24 cellular contexts compared by ENCODE assay signal in the genomic region with DNA sequence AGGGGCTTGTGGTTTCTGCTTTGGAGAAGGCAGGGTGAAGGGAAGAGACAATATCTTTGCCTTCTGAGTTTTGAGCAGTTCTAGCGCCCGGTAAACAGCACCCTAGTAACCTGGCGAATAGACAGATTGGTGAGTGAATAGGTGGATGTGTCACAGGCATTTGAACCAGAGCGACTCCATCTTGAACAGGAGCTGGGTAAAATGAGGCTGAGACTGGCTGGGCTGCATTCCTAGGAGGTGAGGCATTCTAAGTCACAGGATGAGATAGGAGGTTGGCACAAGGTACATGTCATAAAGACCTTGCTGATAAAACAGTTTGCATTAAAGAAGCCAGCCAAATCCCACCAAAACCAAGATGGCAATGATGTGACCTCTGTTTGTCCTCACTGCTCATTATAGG.
DNase-seq lines count a peak whose midpoint lies in the region; ATAC-seq and TF ChIP-seq lines count a peak whose summit lies in the region.
"Had no signal": no experiment of that assay in that cellular context is flagged by ENCODE, and none has a peak within 500 bp of the region (broad histone marks: within the 10 kb centered on the region; RNA-seq: fewer than 3 reads in every experiment).

No MANE protein-coding gene starts in this region.

- intact Hi-C loops in PC-3 (cut with micrococcal nuclease): no loop called here
- intact Hi-C loops in stomach (cut with DNase I; ENCODE audit: low total_unique reads): no loop called here
- intact Hi-C loops in activated T-helper 2 cell treated with anti-CD3 and anti-CD28 coated beads, Interferon-gamma antibody, Interleukin-2, Interleukin-4, amounts not matched to agents 10 μg/mL and 5 μg/mL and 100 μg/mL, durations not matched to agents 14 hours and 24 hours and 36 hours (cut with micrococcal nuclease): no loop called here

- DNase-seq in LoVo (ENCODE audit: low spot score) (peak; percentile 7), PC-3 (peak; percentile 66), kidney tubule cell (ENCODE audit: low spot score) (peak; percentile 20), stomach (peak; percentile 63), HCEC 1CT (no peak)
- DNase-seq in activated T-helper 2 cell treated with anti-CD3 and anti-CD28 coated beads, Interferon-gamma antibody, Interleukin-2, Interleukin-4, amounts not matched to agents 10 μg/mL and 5 μg/mL and 100 μg/mL, durations not matched to agents 14 hours and 24 hours and 36 hours (ENCODE audit: low spot score): no peak
- DNase-seq in activated naive CD4-positive, alpha-beta T cell treated with anti-CD3 and anti-CD28 coated beads, Interleukin-2, amount 10 ng/mL, durations not matched to agents 7 days and 5 days: no peak
- DNase-seq in activated T-cell treated with anti-CD3 and anti-CD28 coated beads, Interleukin-2, amount 50 U/mL, for 24 hours: no peak
- DNase-seq: 8988T; ACHN; BE2C; CD4-positive, alpha-beta memory T cell; CD4-positive, CD25-positive, alpha-beta regulatory T cell; CD8-positive, alpha-beta memory T cell; COR-L47; DMS 273 treated with DMSO at 0.1 percent for 48 hours; DMS153; DMS53; DMS79; DND-41; EL; GDM1 had no signal

- H3F3A ChIP-seq in PC-3 (ENCODE audit: low read length, unreplicated experiment): no peaks in the 10 kb centered on the region

- TF ChIP-seq CTCF in PC-3 (conservative IDR thresholded peaks at IDR 0.05; ENCODE audit: low read depth, low read length): no peak
- TF ChIP-seq CTCF in stomach (IDR thresholded peaks at IDR 0.05): no peak

- CTCF ChIA-PET in PC-3 (lab: Charles Lee): no interaction called here
- CTCF ChIA-PET in activated naive CD4-positive, alpha-beta T cell treated with anti-CD3 and anti-CD28 coated beads, Interleukin-2, amount 10 ng/mL, durations not matched to agents 7 days and 5 days (lab: Charles Lee): no interaction called here

- H3K4me1 Mint-ChIP-seq in activated T-helper 2 cell treated with anti-CD3 and anti-CD28 coated beads, Interferon-gamma antibody, Interleukin-2, Interleukin-4, amounts not matched to agents 10 μg/mL and 5 μg/mL and 100 μg/mL, durations not matched to agents 14 hours and 24 hours and 36 hours (ENCODE audit: low read depth): no peaks in the 10 kb centered on the region
- H3K4me1 Mint-ChIP-seq in activated naive CD4-positive, alpha-beta T cell treated with anti-CD3 and anti-CD28 coated beads, Interleukin-2, amount 10 ng/mL, durations not matched to agents 7 days and 5 days: no peaks in the 10 kb centered on the region
- H3K4me1 Mint-ChIP-seq in activated T-cell treated with anti-CD3 and anti-CD28 coated beads, Interleukin-2, amount 50 U/mL, for 24 hours (ENCODE audit: low read depth): no peaks in the 10 kb centered on the region
- H3K4me1 Mint-ChIP-seq: CD14-positive monocyte; CD4-positive, alpha-beta memory T cell; CD4-positive, CD25-positive, alpha-beta regulatory T cell; CD8-positive, alpha-beta memory T cell had no signal

- TF ChIP-seq POLR2A in stomach (IDR thresholded peaks at IDR 0.05): no peak

- no peaks in the 10 kb centered on the region for H3K9me2 ChIP-seq in PC-3 (replicated peaks; ENCODE audit: low read length)

- no peak overlapping the region for H3K4me3 ChIP-seq in PC-3 (ENCODE audit: low read length)
- H3K4me3 ChIP-seq in stomach: no peak overlapping the region
- H3K4me3 ChIP-seq: BLaER1 had no signal

- POLR2A ChIA-PET in PC-3 (lab: Charles Lee; ENCODE audit: unreplicated experiment): no interaction called here

- H4K20me1 ChIP-seq in PC-3 (ENCODE audit: low read length): no peaks in the 10 kb centered on the region
- H4K20me1 ChIP-seq: BLaER1 had no signal

- no peaks in the 10 kb centered on the region for H3K9me3 ChIP-seq in PC-3 (ENCODE audit: low read length)
- peaks cover 0 to 4% (median 0%) of the 10 kb centered on the region in 4 donors for H3K9me3 ChIP-seq in stomach
- H3K9me3 ChIP-seq: BE2C had no signal

- peaks cover 10% of the 10 kb centered on the region for H3K9me3 Mint-ChIP-seq in activated T-helper 2 cell treated with anti-CD3 and anti-CD28 coated beads, Interferon-gamma antibody, Interleukin-2, Interleukin-4, amounts not matched to agents 10 μg/mL and 5 μg/mL and 100 μg/mL, durations not matched to agents 14 hours and 24 hours and 36 hours
- peaks cover 3% of the 10 kb centered on the region for H3K9me3 Mint-ChIP-seq in activated naive CD4-positive, alpha-beta T cell treated with anti-CD3 and anti-CD28 coated beads, Interleukin-2, amount 10 ng/mL, durations not matched to agents 7 days and 5 days
- peaks cover 1% of the 10 kb centered on the region for H3K9me3 Mint-ChIP-seq in activated T-cell treated with anti-CD3 and anti-CD28 coated beads, Interleukin-2, amount 50 U/mL, for 24 hours

- 87 to 94% (median 88%) methylated on average over 4 of the region's 4 CpGs for WGBS in stomach, 5 donors

- H3K36me3 ChIP-seq in PC-3 (ENCODE audit: low read depth, low read length) (no peaks in the 10 kb centered on the region), stomach (no peaks in the 10 kb centered on the region)
- H3K36me3 ChIP-seq: BE2C, BLaER1 had no signal

- H3K4me2 ChIP-seq in PC-3 (ENCODE audit: low read length): 0 out of 2 replicates have a peak overlapping the region, but pooled peaks have one; percentile 11
- H3K4me2 ChIP-seq: BLaER1 had no signal

- no TSS peak for BruUV-seq in PC-3 (replicated peaks; lab: Mats Ljungman, UMichigan)

- H3K9ac ChIP-seq in PC-3 (ENCODE audit: low read length): no peak overlapping the region
- H3K9ac ChIP-seq: BLaER1 had no signal

- peaks cover 15% of the 10 kb centered on the region for H3K4me1 ChIP-seq in PC-3 (ENCODE audit: insufficient read depth, low read length)
- H3K4me1 ChIP-seq in stomach: peaks cover 0 to 5% (median 2%) of the 10 kb centered on the region in 4 donors
- H3K4me1 ChIP-seq: BE2C had no signal

- no peak overlapping the region for H3K4me3 Mint-ChIP-seq in activated T-helper 2 cell treated with anti-CD3 and anti-CD28 coated beads, Interferon-gamma antibody, Interleukin-2, Interleukin-4, amounts not matched to agents 10 μg/mL and 5 μg/mL and 100 μg/mL, durations not matched to agents 14 hours and 24 hours and 36 hours (ENCODE audit: low read depth)
- H3K4me3 Mint-ChIP-seq in activated naive CD4-positive, alpha-beta T cell treated with anti-CD3 and anti-CD28 coated beads, Interleukin-2, amount 10 ng/mL, durations not matched to agents 7 days and 5 days: no peak overlapping the region
- H3K4me3 Mint-ChIP-seq in activated T-cell treated with anti-CD3 and anti-CD28 coated beads, Interleukin-2, amount 50 U/mL, for 24 hours: no peak overlapping the region
- H3K4me3 Mint-ChIP-seq: CD14-positive monocyte; CD4-positive, alpha-beta memory T cell; CD4-positive, CD25-positive, alpha-beta regulatory T cell; CD8-positive, alpha-beta memory T cell had no signal

- TF ChIP-seq EP300 in stomach (IDR thresholded peaks at IDR 0.05): no peak

- ATAC-seq in PC-3: no peak

- no peaks in the 10 kb centered on the region for H3K36me3 Mint-ChIP-seq in activated T-helper 2 cell treated with anti-CD3 and anti-CD28 coated beads, Interferon-gamma antibody, Interleukin-2, Interleukin-4, amounts not matched to agents 10 μg/mL and 5 μg/mL and 100 μg/mL, durations not matched to agents 14 hours and 24 hours and 36 hours (ENCODE audit: low read depth)
- no peaks in the 10 kb centered on the region for H3K36me3 Mint-ChIP-seq in activated naive CD4-positive, alpha-beta T cell treated with anti-CD3 and anti-CD28 coated beads, Interleukin-2, amount 10 ng/mL, durations not matched to agents 7 days and 5 days
- H3K36me3 Mint-ChIP-seq in activated T-cell treated with anti-CD3 and anti-CD28 coated beads, Interleukin-2, amount 50 U/mL, for 24 hours (ENCODE audit: low read depth): no peaks in the 10 kb centered on the region
- H3K36me3 Mint-ChIP-seq: CD14-positive monocyte; CD4-positive, alpha-beta memory T cell; CD4-positive, CD25-positive, alpha-beta regulatory T cell; CD8-positive, alpha-beta memory T cell had no signal

- no peak overlapping the region for H3K27ac ChIP-seq in PC-3 (ENCODE audit: low read length)
- H3K27ac ChIP-seq in stomach: peak overlapping the region in 1 of 5 donors; percentile 20
- H3K27ac ChIP-seq: BLaER1 had no signal

- H3K79me2 ChIP-seq in PC-3 (ENCODE audit: low read length): no peaks in the 10 kb centered on the region

- 0 out of 2 replicates have a peak, but pooled peaks cover 9% of the 10 kb centered on the region for H3K27me3 ChIP-seq in PC-3 (ENCODE audit: low read length)
- H3K27me3 ChIP-seq in stomach: no peaks in the 10 kb centered on the region
- H3K27me3 ChIP-seq: BE2C, BLaER1 had no signal

- no peak overlapping the region for H3K27ac Mint-ChIP-seq in activated T-helper 2 cell treated with anti-CD3 and anti-CD28 coated beads, Interferon-gamma antibody, Interleukin-2, Interleukin-4, amounts not matched to agents 10 μg/mL and 5 μg/mL and 100 μg/mL, durations not matched to agents 14 hours and 24 hours and 36 hours
- no peak overlapping the region for H3K27ac Mint-ChIP-seq in activated naive CD4-positive, alpha-beta T cell treated with anti-CD3 and anti-CD28 coated beads, Interleukin-2, amount 10 ng/mL, durations not matched to agents 7 days and 5 days
- no peak overlapping the region for H3K27ac Mint-ChIP-seq in activated T-cell treated with anti-CD3 and anti-CD28 coated beads, Interleukin-2, amount 50 U/mL, for 24 hours
- H3K27ac Mint-ChIP-seq: CD4-positive, alpha-beta memory T cell; CD4-positive, CD25-positive, alpha-beta regulatory T cell had no signal

- no peaks in the 10 kb centered on the region for H3K27me3 Mint-ChIP-seq in activated T-helper 2 cell treated with anti-CD3 and anti-CD28 coated beads, Interferon-gamma antibody, Interleukin-2, Interleukin-4, amounts not matched to agents 10 μg/mL and 5 μg/mL and 100 μg/mL, durations not matched to agents 14 hours and 24 hours and 36 hours (ENCODE audit: low read depth)
- peaks cover 3% of the 10 kb centered on the region for H3K27me3 Mint-ChIP-seq in activated naive CD4-positive, alpha-beta T cell treated with anti-CD3 and anti-CD28 coated beads, Interleukin-2, amount 10 ng/mL, durations not matched to agents 7 days and 5 days
- H3K27me3 Mint-ChIP-seq in activated T-cell treated with anti-CD3 and anti-CD28 coated beads, Interleukin-2, amount 50 U/mL, for 24 hours: no peaks in the 10 kb centered on the region
- H3K27me3 Mint-ChIP-seq: CD4-positive, alpha-beta memory T cell; CD4-positive, CD25-positive, alpha-beta regulatory T cell; CD8-positive, alpha-beta memory T cell had no signal

- H2AFZ ChIP-seq in PC-3 (ENCODE audit: low read length): no peak overlapping the region

Comparison
In these comparisons a context has a peak if more than half of its experiments do, and no peak if none do; other contexts are left out.
1. DNase-seq: peak in LoVo (single experiment), PC-3 (single experiment), kidney tubule cell (single experiment) and stomach (single experiment); none in activated T-helper 2 cell treated with anti-CD3 and anti-CD28 coated beads, Interferon-gamma antibody, Interleukin-2, Interleukin-4, amounts not matched to agents 10 μg/mL and 5 μg/mL and 100 μg/mL, durations not matched to agents 14 hours and 24 hours and 36 hours (single experiment), activated naive CD4-positive, alpha-beta T cell treated with anti-CD3 and anti-CD28 coated beads, Interleukin-2, amount 10 ng/mL, durations not matched to agents 7 days and 5 days (single experiment), activated T-cell treated with anti-CD3 and anti-CD28 coated beads, Interleukin-2, amount 50 U/mL, for 24 hours (single experiment) and HCEC 1CT (single experiment).